In genomic region chr21:34483854-34484253, GRCh38 we compare ENCODE assay signal across 3 cellular contexts. TPM values are rescaled to one million over a fixed set of nuclear protein-coding genes. Genes with fewer than 3 reads are reported as not detected.
"Had no signal": no experiment of that assay in that cellular context is flagged by ENCODE, and none has a peak within 500 bp of the region (broad histone marks: within the 10 kb centered on the region; RNA-seq: fewer than 3 reads in every experiment).

No MANE protein-coding gene starts in this region.

RNA-seq across cellular contexts. Expression of gene KCNE1, which starts 28.2 kb away (rescaled TPM):
- total RNA-seq: epithelial cell of proximal tubule had no signal
- polyA plus RNA-seq: immature natural killer cell; naive thymus-derived CD8-positive, alpha-beta T cell had no signal
